ENCODE assay signal across 1 cellular context in genomic region chr19:54464624-54465266, GRCh38.
TF ChIP-seq lines count a peak whose summit lies in the region.

No MANE protein-coding gene starts in this region.

TF ChIP-seq in HepG2, 621 proteins besides CTCF, POLR2A, EP300 and RAD21 (continued from another document):
- peak; percentile 53; the same call in 1 of the 2 replicates for TF ChIP-seq ZNF350 (CRISPR knock-in tag; IDR thresholded peaks at IDR 0.05; ENCODE audit: borderline replicate concordance, low read depth)
- TF ChIP-seq, protein P1, sequence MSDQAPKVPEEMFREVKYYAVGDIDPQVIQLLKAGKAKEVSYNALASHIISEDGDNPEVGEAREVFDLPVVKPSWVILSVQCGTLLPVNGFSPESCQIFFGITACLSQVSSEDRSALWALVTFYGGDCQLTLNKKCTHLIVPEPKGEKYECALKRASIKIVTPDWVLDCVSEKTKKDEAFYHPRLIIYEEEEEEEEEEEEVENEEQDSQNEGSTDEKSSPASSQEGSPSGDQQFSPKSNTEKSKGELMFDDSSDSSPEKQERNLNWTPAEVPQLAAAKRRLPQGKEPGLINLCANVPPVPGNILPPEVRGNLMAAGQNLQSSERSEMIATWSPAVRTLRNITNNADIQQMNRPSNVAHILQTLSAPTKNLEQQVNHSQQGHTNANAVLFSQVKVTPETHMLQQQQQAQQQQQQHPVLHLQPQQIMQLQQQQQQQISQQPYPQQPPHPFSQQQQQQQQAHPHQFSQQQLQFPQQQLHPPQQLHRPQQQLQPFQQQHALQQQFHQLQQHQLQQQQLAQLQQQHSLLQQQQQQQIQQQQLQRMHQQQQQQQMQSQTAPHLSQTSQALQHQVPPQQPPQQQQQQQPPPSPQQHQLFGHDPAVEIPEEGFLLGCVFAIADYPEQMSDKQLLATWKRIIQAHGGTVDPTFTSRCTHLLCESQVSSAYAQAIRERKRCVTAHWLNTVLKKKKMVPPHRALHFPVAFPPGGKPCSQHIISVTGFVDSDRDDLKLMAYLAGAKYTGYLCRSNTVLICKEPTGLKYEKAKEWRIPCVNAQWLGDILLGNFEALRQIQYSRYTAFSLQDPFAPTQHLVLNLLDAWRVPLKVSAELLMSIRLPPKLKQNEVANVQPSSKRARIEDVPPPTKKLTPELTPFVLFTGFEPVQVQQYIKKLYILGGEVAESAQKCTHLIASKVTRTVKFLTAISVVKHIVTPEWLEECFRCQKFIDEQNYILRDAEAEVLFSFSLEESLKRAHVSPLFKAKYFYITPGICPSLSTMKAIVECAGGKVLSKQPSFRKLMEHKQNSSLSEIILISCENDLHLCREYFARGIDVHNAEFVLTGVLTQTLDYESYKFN (CRISPR knock-in tag; conservative IDR thresholded peaks at IDR 0.05), result peak; percentile 74
